Comparison of ENCODE assay signal across 9 cellular contexts in genomic region chr11:1293619-1294015, GRCh38. TPM values are rescaled to one million over a fixed set of nuclear protein-coding genes. Genes with fewer than 3 reads are reported as not detected.
DNase-seq lines count a peak whose midpoint lies in the region; ATAC-seq and TF ChIP-seq lines count a peak whose summit lies in the region.
"Had no signal": no experiment of that assay in that cellular context is flagged by ENCODE, and none has a peak within 500 bp of the region (broad histone marks: within the 10 kb centered on the region; RNA-seq: fewer than 3 reads in every experiment).

No MANE protein-coding gene starts in this region.

- peaks cover 3% of the 10 kb centered on the region; the same call in 1 of the 2 replicates for H4K20me1 ChIP-seq in PC-3 (ENCODE audit: low read length)

- H3K27ac ChIP-seq in PC-3 (ENCODE audit: low read length) (no peak overlapping the region), gastroesophageal sphincter (no peak overlapping the region), gastrocnemius medialis (no peak overlapping the region)

- intact Hi-C loops in PC-3 (cut with micrococcal nuclease): no loop called here
- intact Hi-C loops in gastrocnemius medialis (cut with DNase I; ENCODE audit: low total_unique reads): loop anchor here (10.0 kb wide), 1 partner anchor 221 kb away; no protein-coding TSS in a partner anchor

- POLR2A ChIA-PET in PC-3 (lab: Charles Lee; ENCODE audit: unreplicated experiment): no interaction called here

- no peaks in the 10 kb centered on the region for H3K9me3 ChIP-seq in PC-3 (ENCODE audit: low read length)
- H3K9me3 ChIP-seq in gastroesophageal sphincter: no peaks in the 10 kb centered on the region
- no peaks in the 10 kb centered on the region for H3K9me3 ChIP-seq in gastrocnemius medialis

- H3K4me3 ChIP-seq in PC-3 (ENCODE audit: low read length) (no peak overlapping the region), gastroesophageal sphincter (no peak overlapping the region), gastrocnemius medialis (no peak overlapping the region)
- H3K4me3 ChIP-seq: BLaER1 treated with 17β-estradiol and CSF1 and Interleukin-3, amounts not matched to agents 10 nM and 100 nM had no signal

- 86 to 89% methylated on average over 6 to 7 of the region's 13 CpGs for WGBS in gastroesophageal sphincter (ENCODE audit: low coverage in 1 of 2), 2 donors

- TF ChIP-seq POLR2A in gastroesophageal sphincter (IDR thresholded peaks at IDR 0.05) (no peak), gastrocnemius medialis (IDR thresholded peaks at IDR 0.05) (no peak)

- TF ChIP-seq CTCF in PC-3 (conservative IDR thresholded peaks at IDR 0.05; ENCODE audit: low read depth, low read length) (peak; percentile 58), gastroesophageal sphincter (IDR thresholded peaks at IDR 0.05) (no peak), gastrocnemius medialis (IDR thresholded peaks at IDR 0.05 in 4 of 5, conservative IDR thresholded peaks at IDR 0.05 in 1 of 5) (peak in 4 of 5 experiments; percentile 23 to 49 (median 42))

- H2AFZ ChIP-seq in PC-3 (ENCODE audit: low read length): no peak overlapping the region

- H3K79me2 ChIP-seq in PC-3 (ENCODE audit: low read length): peaks cover 23% of the 10 kb centered on the region

- DNase-seq in NCI-H82 (lab: John Stamatoyannopoulos, UW): peak; percentile 1
- DNase-seq in NCI-H82 treated with DMSO at 0.1 percent for 48 hours (lab: John Stamatoyannopoulos, UW; ENCODE audit: unreplicated experiment): no peak
- peak; percentile 27 for DNase-seq in PC-3
- DNase-seq in gastrocnemius medialis: peak in 1 of 2 donors; percentile 43
- no peak for DNase-seq in activated CD4-positive, CD25-positive, alpha-beta regulatory T cell treated with anti-CD3 and anti-CD28 coated beads, Interleukin-2, amount 50 U/mL, for 72 hours

- peak; percentile 75 for ATAC-seq in PC-3
- peak; percentile 29 for ATAC-seq in gastroesophageal sphincter
- ATAC-seq in gastrocnemius medialis: no peak
- no peak for ATAC-seq in GM19351 (IDR thresholded peaks at IDR 0.05; ENCODE audit: unreplicated experiment)
- ATAC-seq in GM19397 (IDR thresholded peaks at IDR 0.05; ENCODE audit: unreplicated experiment): no peak

- H3K36me3 ChIP-seq in PC-3 (ENCODE audit: low read depth, low read length): peaks cover 11% of the 10 kb centered on the region; the same call in 1 of the 2 replicates
- peaks cover 0 to 80% of the 10 kb centered on the region in 2 donors for H3K36me3 ChIP-seq in gastroesophageal sphincter
- peaks cover 0 to 44% of the 10 kb centered on the region in 2 donors for H3K36me3 ChIP-seq in gastrocnemius medialis

- in situ Hi-C loops in gastrocnemius medialis (cut with MboI; ENCODE audit: low sequenced_read_pairs in 4 of 4): no loop called here

- peaks cover under 1% of the 10 kb centered on the region; the same call in 1 of the 2 replicates for H3K4me1 ChIP-seq in PC-3 (ENCODE audit: insufficient read depth, low read length)
- H3K4me1 ChIP-seq in gastroesophageal sphincter: peaks cover 0 to 33% (median 0%) of the 10 kb centered on the region in 3 donors
- H3K4me1 ChIP-seq in gastrocnemius medialis: peaks cover 15% of the 10 kb centered on the region in 2 donors

- H3K9me2 ChIP-seq in PC-3 (replicated peaks; ENCODE audit: low read length): no peaks in the 10 kb centered on the region

- H3K27me3 ChIP-seq in PC-3 (ENCODE audit: low read length): no peaks in the 10 kb centered on the region
- H3K27me3 ChIP-seq in gastroesophageal sphincter: no peaks in the 10 kb centered on the region
- H3K27me3 ChIP-seq in gastrocnemius medialis: no peaks in the 10 kb centered on the region
- H3K27me3 ChIP-seq: BLaER1 treated with 17β-estradiol and CSF1 and Interleukin-3, amounts not matched to agents 10 nM and 100 nM had no signal

- CTCF ChIA-PET in PC-3 (lab: Charles Lee): no interaction called here

- no peak for TF ChIP-seq EP300 in gastroesophageal sphincter (IDR thresholded peaks at IDR 0.05)

- H3K9ac ChIP-seq in PC-3 (ENCODE audit: low read length): no peak overlapping the region
- H3K9ac ChIP-seq: BLaER1 treated with 17β-estradiol and CSF1 and Interleukin-3, amounts not matched to agents 10 nM and 100 nM had no signal

- BruUV-seq in PC-3 (replicated peaks; lab: Mats Ljungman, UMichigan): no TSS peak

- H3F3A ChIP-seq in PC-3 (ENCODE audit: low read length, unreplicated experiment): no peaks in the 10 kb centered on the region

- no peak overlapping the region for H3K4me2 ChIP-seq in PC-3 (ENCODE audit: low read length)
- H3K4me2 ChIP-seq: BLaER1 treated with 17β-estradiol and CSF1 and Interleukin-3, amounts not matched to agents 10 nM and 100 nM had no signal

RNA-seq across cellular contexts. Expression of gene TOLLIP, which starts 15.8 kb away (rescaled TPM):
- total RNA-seq in PC-3 (2014; rRNA removed) (36.1 and 43.2 TPM in 2 replicates), gastroesophageal sphincter (10 to 100 TPM; 42.3 to 70.6 (median 49.1) TPM), gastrocnemius medialis (10 to 100 TPM; 49.8 to 91.7 (median 85.0) TPM)

Comparison
In these comparisons a context has a peak if more than half of its experiments do, and no peak if none do; other contexts are left out.
1. DNase-seq: peak in NCI-H82 (single experiment) and PC-3 (single experiment); none in NCI-H82 treated with DMSO at 0.1 percent for 48 hours (single experiment) and activated CD4-positive, CD25-positive, alpha-beta regulatory T cell treated with anti-CD3 and anti-CD28 coated beads, Interleukin-2, amount 50 U/mL, for 72 hours (single experiment).
2. ATAC-seq: peak in PC-3 (single experiment) and gastroesophageal sphincter (single experiment); none in gastrocnemius medialis (0 of 2), GM19351 (single experiment) and GM19397 (single experiment).
3. CTCF ChIP-seq: peak in PC-3 (single experiment) and gastrocnemius medialis (4 of 5); none in gastroesophageal sphincter (0 of 4).